In genomic region chr6:110191477-110191876, GRCh38 we compare ENCODE assay signal across 28 cellular contexts.
"Had no signal": no experiment of that assay in that cellular context is flagged by ENCODE, and none has a peak within 500 bp of the region (broad histone marks: within the 10 kb centered on the region; RNA-seq: fewer than 3 reads in every experiment).

No MANE protein-coding gene starts in this region.

- H3K9me3 ChIP-seq: ascending aorta had no signal

- ATAC-seq: activated CD8-positive, alpha-beta T cell treated with anti-CD3 and anti-CD28 coated beads for 36 hours; activated naive CD8-positive, alpha-beta T cell treated with anti-CD3 and anti-CD28 coated beads, Interleukin-2, amount 50 U/mL, for 24 hours had no signal

- H3K4me3 ChIP-seq: ascending aorta, cardiac muscle cell had no signal

- H3K27ac ChIP-seq: ascending aorta, cardiac muscle cell, VCaP had no signal

- H3K36me3 ChIP-seq: cardiac muscle cell had no signal

- DNase-seq: activated B cell treated with CpG ODN at 0.5 μM for 24 hours; activated CD4-positive, alpha-beta memory T cell treated with anti-CD3 and anti-CD28 coated beads for 36 hours; activated CD4-positive, alpha-beta T cell treated with anti-CD3 and anti-CD28 coated beads for 4 hours; activated CD4-positive, alpha-beta T cell treated with anti-CD3 and anti-CD28 coated beads, Interleukin-2, amount 10 ng/mL, durations not matched to agents 24 days and 14 days; activated CD4-positive, alpha-beta T cell treated with anti-CD3 and anti-CD28 coated beads, Interleukin-2, amount 50 U/mL, for 1 hour; activated CD4-positive, alpha-beta T cell treated with anti-CD3 and anti-CD28 coated beads, Interleukin-2, amount 50 U/mL, for 4 hours; activated CD4-positive, CD25-positive, alpha-beta regulatory T cell treated with anti-CD3 and anti-CD28 coated beads, Interleukin-2, amount 50 U/mL, for 72 hours; activated CD8-positive, alpha-beta memory T cell treated with anti-CD3 and anti-CD28 coated beads, Interleukin-2, amount 50 U/mL, for 48 hours; activated CD8-positive, alpha-beta T cell treated with anti-CD3 and anti-CD28 coated beads for 36 hours; activated effector memory CD4-positive, alpha-beta T cell treated with Interleukin-2 at 50 U/mL for 16 hours; activated gamma-delta T cell; activated naive CD4-positive, alpha-beta T cell treated with anti-CD3 and anti-CD28 coated beads, Interleukin-2, amount 10 ng/mL, durations not matched to agents 7 days and 5 days; activated naive CD4-positive, alpha-beta T cell treated with Interleukin-2 at 50 U/mL for 16 hours; activated naive CD8-positive, alpha-beta T cell treated with anti-CD3 and anti-CD28 coated beads, Interleukin-2, amount 10 ng/mL, durations not matched to agents 7 days and 5 days; activated naive CD8-positive, alpha-beta T cell treated with anti-CD3 and anti-CD28 coated beads, Interleukin-2, amount 50 U/mL, for 24 hours; activated T-cell treated with anti-CD3 and anti-CD28 coated beads, Interleukin-2, amount 50 U/mL, for 24 hours; activated T-cell treated with anti-CD3 and anti-CD28 coated beads, Interleukin-2, amount 50 U/mL, for 48 hours; amygdala; anterior cingulate cortex; caudate nucleus; cerebellar nuclear complex; T-helper 1 cell; T-helper 9 cell had no signal

- H3K4me1 ChIP-seq: ascending aorta had no signal

- H3K27me3 ChIP-seq: ascending aorta, cardiac muscle cell had no signal

- FAIRE-seq: bronchial epithelial cell, TTC549 had no signal
